1 cellular context compared by ENCODE assay signal in genomic region chr6:46119679-46120078, GRCh38. TPM values are rescaled to one million over a fixed set of nuclear protein-coding genes. Genes with fewer than 3 reads are reported as not detected.
"Had no signal": no experiment of that assay in that cellular context is flagged by ENCODE, and none has a peak within 500 bp of the region (broad histone marks: within the 10 kb centered on the region; RNA-seq: fewer than 3 reads in every experiment).

No MANE protein-coding gene starts in this region.

RNA-seq across cellular contexts. Expression of gene ENPP5, which starts 51.1 kb away (rescaled TPM):
- total RNA-seq: glomerular endothelial cell had no signal
